In genomic region chr22:41091139-41092022, GRCh38 we compare ENCODE assay signal across 1 cellular context.
TF ChIP-seq lines count a peak whose summit lies in the region.

No MANE protein-coding gene starts in this region.

TF ChIP-seq in HepG2, 621 proteins besides CTCF, POLR2A, EP300 and RAD21 (continued from another document and continues in another):
- TF ChIP-seq, protein P1, sequence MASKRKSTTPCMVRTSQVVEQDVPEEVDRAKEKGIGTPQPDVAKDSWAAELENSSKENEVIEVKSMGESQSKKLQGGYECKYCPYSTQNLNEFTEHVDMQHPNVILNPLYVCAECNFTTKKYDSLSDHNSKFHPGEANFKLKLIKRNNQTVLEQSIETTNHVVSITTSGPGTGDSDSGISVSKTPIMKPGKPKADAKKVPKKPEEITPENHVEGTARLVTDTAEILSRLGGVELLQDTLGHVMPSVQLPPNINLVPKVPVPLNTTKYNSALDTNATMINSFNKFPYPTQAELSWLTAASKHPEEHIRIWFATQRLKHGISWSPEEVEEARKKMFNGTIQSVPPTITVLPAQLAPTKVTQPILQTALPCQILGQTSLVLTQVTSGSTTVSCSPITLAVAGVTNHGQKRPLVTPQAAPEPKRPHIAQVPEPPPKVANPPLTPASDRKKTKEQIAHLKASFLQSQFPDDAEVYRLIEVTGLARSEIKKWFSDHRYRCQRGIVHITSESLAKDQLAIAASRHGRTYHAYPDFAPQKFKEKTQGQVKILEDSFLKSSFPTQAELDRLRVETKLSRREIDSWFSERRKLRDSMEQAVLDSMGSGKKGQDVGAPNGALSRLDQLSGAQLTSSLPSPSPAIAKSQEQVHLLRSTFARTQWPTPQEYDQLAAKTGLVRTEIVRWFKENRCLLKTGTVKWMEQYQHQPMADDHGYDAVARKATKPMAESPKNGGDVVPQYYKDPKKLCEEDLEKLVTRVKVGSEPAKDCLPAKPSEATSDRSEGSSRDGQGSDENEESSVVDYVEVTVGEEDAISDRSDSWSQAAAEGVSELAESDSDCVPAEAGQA (IDR thresholded peaks at IDR 0.05; ENCODE audit: low read depth): peak; percentile 65
- TF ChIP-seq, protein P1 (CRISPR knock-in tag; IDR thresholded peaks at IDR 0.05; ENCODE audit: borderline replicate concordance): no peak
- no peak for TF ChIP-seq FOXO4 (CRISPR knock-in tag; conservative IDR thresholded peaks at IDR 0.05)
- TF ChIP-seq SOX13 (IDR thresholded peaks at IDR 0.05): no peak
- TF ChIP-seq SOX13 (CRISPR knock-in tag; conservative IDR thresholded peaks at IDR 0.05 in 1 of 2, IDR thresholded peaks at IDR 0.05 in 1 of 2): peak in 1 of 2 experiments; percentile 29; a peak in 1 of 4 replicates
- no peak for TF ChIP-seq ZNF512 (CRISPR knock-in tag; IDR thresholded peaks at IDR 0.05)
- TF ChIP-seq SMC3 (IDR thresholded peaks at IDR 0.05; ENCODE audit: low read length): no peak
- TF ChIP-seq, protein P2, sequence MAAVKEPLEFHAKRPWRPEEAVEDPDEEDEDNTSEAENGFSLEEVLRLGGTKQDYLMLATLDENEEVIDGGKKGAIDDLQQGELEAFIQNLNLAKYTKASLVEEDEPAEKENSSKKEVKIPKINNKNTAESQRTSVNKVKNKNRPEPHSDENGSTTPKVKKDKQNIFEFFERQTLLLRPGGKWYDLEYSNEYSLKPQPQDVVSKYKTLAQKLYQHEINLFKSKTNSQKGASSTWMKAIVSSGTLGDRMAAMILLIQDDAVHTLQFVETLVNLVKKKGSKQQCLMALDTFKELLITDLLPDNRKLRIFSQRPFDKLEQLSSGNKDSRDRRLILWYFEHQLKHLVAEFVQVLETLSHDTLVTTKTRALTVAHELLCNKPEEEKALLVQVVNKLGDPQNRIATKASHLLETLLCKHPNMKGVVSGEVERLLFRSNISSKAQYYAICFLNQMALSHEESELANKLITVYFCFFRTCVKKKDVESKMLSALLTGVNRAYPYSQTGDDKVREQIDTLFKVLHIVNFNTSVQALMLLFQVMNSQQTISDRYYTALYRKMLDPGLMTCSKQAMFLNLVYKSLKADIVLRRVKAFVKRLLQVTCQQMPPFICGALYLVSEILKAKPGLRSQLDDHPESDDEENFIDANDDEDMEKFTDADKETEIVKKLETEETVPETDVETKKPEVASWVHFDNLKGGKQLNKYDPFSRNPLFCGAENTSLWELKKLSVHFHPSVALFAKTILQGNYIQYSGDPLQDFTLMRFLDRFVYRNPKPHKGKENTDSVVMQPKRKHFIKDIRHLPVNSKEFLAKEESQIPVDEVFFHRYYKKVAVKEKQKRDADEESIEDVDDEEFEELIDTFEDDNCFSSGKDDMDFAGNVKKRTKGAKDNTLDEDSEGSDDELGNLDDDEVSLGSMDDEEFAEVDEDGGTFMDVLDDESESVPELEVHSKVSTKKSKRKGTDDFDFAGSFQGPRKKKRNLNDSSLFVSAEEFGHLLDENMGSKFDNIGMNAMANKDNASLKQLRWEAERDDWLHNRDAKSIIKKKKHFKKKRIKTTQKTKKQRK (IDR thresholded peaks at IDR 0.05; ENCODE audit: low read length): no peak
- TF ChIP-seq SP2 (CRISPR knock-in tag; IDR thresholded peaks at IDR 0.05): peak; percentile 59
- 0 out of 2 replicates have a peak, but pooled peaks have one; percentile 42 for TF ChIP-seq ZSCAN21 (CRISPR knock-in tag; IDR thresholded peaks at IDR 0.05; ENCODE audit: borderline replicate concordance)
- TF ChIP-seq NKX3-1 (CRISPR knock-in tag; IDR thresholded peaks at IDR 0.05): no peak
- no peak for TF ChIP-seq ZNF557 (CRISPR knock-in tag; IDR thresholded peaks at IDR 0.05)
- peak; percentile 39; the same call in 1 of the 2 replicates for TF ChIP-seq ZNF710 (CRISPR knock-in tag; IDR thresholded peaks at IDR 0.05; ENCODE audit: borderline replicate concordance)
- no peak for TF ChIP-seq ARNT (IDR thresholded peaks at IDR 0.05)
- TF ChIP-seq ATRX (CRISPR knock-in tag; IDR thresholded peaks at IDR 0.05; ENCODE audit: borderline replicate concordance): no peak
- no peak for TF ChIP-seq ZBTB7A (CRISPR knock-in tag; IDR thresholded peaks at IDR 0.05)
- TF ChIP-seq ZNF567 (CRISPR knock-in tag; IDR thresholded peaks at IDR 0.05; ENCODE audit: borderline replicate concordance): no peak; the same call in 1 of the 2 replicates
- peak; percentile 85 for TF ChIP-seq THAP9 (CRISPR knock-in tag; IDR thresholded peaks at IDR 0.05; ENCODE audit: borderline replicate concordance)
- TF ChIP-seq, protein P3, sequence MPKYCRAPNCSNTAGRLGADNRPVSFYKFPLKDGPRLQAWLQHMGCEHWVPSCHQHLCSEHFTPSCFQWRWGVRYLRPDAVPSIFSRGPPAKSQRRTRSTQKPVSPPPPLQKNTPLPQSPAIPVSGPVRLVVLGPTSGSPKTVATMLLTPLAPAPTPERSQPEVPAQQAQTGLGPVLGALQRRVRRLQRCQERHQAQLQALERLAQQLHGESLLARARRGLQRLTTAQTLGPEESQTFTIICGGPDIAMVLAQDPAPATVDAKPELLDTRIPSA (CRISPR knock-in tag; IDR thresholded peaks at IDR 0.05; ENCODE audit: borderline replicate concordance): no peak
- 0 out of 2 replicates have a peak, but pooled peaks have one; percentile 10 for TF ChIP-seq FOSL2 (CRISPR knock-in tag; IDR thresholded peaks at IDR 0.05)
- no peak for TF ChIP-seq PRPF4 (IDR thresholded peaks at IDR 0.05; ENCODE audit: low read depth, low read length, poor library complexity, severe bottlenecking)
- no peak for TF ChIP-seq PRDM4 (CRISPR knock-in tag; IDR thresholded peaks at IDR 0.05; ENCODE audit: borderline replicate concordance)
- TF ChIP-seq ZNF292 (CRISPR knock-in tag; IDR thresholded peaks at IDR 0.05; ENCODE audit: borderline replicate concordance, low read depth): no peak
- TF ChIP-seq ZNF547 (CRISPR knock-in tag; IDR thresholded peaks at IDR 0.05): no peak; the same call in 1 of the 2 replicates
- TF ChIP-seq ZNF883 (CRISPR knock-in tag; IDR thresholded peaks at IDR 0.05; ENCODE audit: not compliant biosample characterization): no peak
- peak; percentile 67 for TF ChIP-seq BHLHE40 (IDR thresholded peaks at IDR 0.05; ENCODE audit: low read length)
- TF ChIP-seq PPARG (CRISPR knock-in tag; conservative IDR thresholded peaks at IDR 0.05): no peak
- TF ChIP-seq, protein P4, sequence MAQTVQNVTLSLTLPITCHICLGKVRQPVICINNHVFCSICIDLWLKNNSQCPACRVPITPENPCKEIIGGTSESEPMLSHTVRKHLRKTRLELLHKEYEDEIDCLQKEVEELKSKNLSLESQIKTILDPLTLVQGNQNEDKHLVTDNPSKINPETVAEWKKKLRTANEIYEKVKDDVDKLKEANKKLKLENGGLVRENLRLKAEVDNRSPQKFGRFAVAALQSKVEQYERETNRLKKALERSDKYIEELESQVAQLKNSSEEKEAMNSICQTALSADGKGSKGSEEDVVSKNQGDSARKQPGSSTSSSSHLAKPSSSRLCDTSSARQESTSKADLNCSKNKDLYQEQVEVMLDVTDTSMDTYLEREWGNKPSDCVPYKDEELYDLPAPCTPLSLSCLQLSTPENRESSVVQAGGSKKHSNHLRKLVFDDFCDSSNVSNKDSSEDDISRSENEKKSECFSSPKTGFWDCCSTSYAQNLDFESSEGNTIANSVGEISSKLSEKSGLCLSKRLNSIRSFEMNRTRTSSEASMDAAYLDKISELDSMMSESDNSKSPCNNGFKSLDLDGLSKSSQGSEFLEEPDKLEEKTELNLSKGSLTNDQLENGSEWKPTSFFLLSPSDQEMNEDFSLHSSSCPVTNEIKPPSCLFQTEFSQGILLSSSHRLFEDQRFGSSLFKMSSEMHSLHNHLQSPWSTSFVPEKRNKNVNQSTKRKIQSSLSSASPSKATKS (CRISPR knock-in tag; IDR thresholded peaks at IDR 0.05): peak; percentile 73; the same call in 1 of the 2 replicates
- TF ChIP-seq HNRNPH1 (optimal IDR thresholded peaks at IDR 0.05; ENCODE audit: low read depth, low read length): peak; percentile 62
- TF ChIP-seq SOX6 (IDR thresholded peaks at IDR 0.05): no peak
- TF ChIP-seq SOX6 (CRISPR knock-in tag; IDR thresholded peaks at IDR 0.05): peak; percentile 51
- no peak for TF ChIP-seq RFXANK (CRISPR knock-in tag; IDR thresholded peaks at IDR 0.05)
